In genomic region chr2:33135645-33136044, GRCh38 we compare ENCODE assay signal across 16 cellular contexts.
A peak's percentile ranks its signal among the peaks of the same experiment; 100 is the strongest.
DNase-seq lines count a peak whose midpoint lies in the region; ATAC-seq and TF ChIP-seq lines count a peak whose summit lies in the region.
"Had no signal": no experiment of that assay in that cellular context is flagged by ENCODE, and none has a peak within 500 bp of the region (broad histone marks: within the 10 kb centered on the region; RNA-seq: fewer than 3 reads in every experiment).

No MANE protein-coding gene starts in this region.

- intact Hi-C loops in lower lobe of right lung (cut with DNase I) = no loop called here
- intact Hi-C loops in testis (cut with DNase I; ENCODE audit: low total_unique reads) = no loop called here

- H3K9me3 ChIP-seq in MG63 (no peaks in the 10 kb centered on the region), lower lobe of right lung (no peaks in the 10 kb centered on the region), testis (no peaks in the 10 kb centered on the region)
- H3K9me3 ChIP-seq: pancreas had no signal

- 43 to 59% methylated on average over 4 of the region's 4 CpGs for WGBS in testis, 2 donors

- no peak for TF ChIP-seq POLR2A in testis (IDR thresholded peaks at IDR 0.05)

- no peaks in the 10 kb centered on the region for H3K27me3 ChIP-seq in MG63
- no peaks in the 10 kb centered on the region for H3K27me3 ChIP-seq in lower lobe of right lung (ENCODE audit: low read depth)
- H3K27me3 ChIP-seq in testis = no peaks in the 10 kb centered on the region
- H3K27me3 ChIP-seq: pancreas had no signal

- TF ChIP-seq CTCF in cardiac fibroblast (IDR thresholded peaks at IDR 0.05; ENCODE audit: low read depth, low read length) (no peak), lower lobe of right lung (IDR thresholded peaks at IDR 0.05) (no peak), testis (IDR thresholded peaks at IDR 0.05) (no peak)

- peak overlapping the region; percentile 79 for H3K27ac ChIP-seq in lower lobe of right lung
- H3K27ac ChIP-seq in testis = peak overlapping the region; percentile 50 to 65

- H3K4me1 ChIP-seq in lower lobe of right lung (peaks cover 16% of the 10 kb centered on the region), testis (no peaks in the 10 kb centered on the region)
- H3K4me1 ChIP-seq: pancreas had no signal

- CTCF ChIA-PET in HEK293T (lab: Yijun Ruan, JAX) = interaction anchor here (0.6 kb wide), 1 partner anchor 637 kb away, joined by 3 read pairs; no protein-coding TSS in a partner anchor

- ATAC-seq in lower lobe of right lung (no peak), HG03354 (IDR thresholded peaks at IDR 0.05; ENCODE audit: poor library complexity, severe bottlenecking, unreplicated experiment) (no peak), HG02571 (IDR thresholded peaks at IDR 0.05; ENCODE audit: unreplicated experiment) (no peak)
- ATAC-seq: left lobe of liver; pancreas; stimulated activated naive CD8-positive, alpha-beta T cell treated with anti-CD3 and anti-CD28 coated beads, Interleukin-15, Interleukin-2, amounts not matched to agents 100 U/mL and 50 U/mL, for 24 hours; T-helper 17 cell had no signal

- H3K36me3 ChIP-seq in MG63 (peaks cover 4% of the 10 kb centered on the region), lower lobe of right lung (no peaks in the 10 kb centered on the region), testis (ENCODE audit: low read depth, missing control alignments) (no peaks in the 10 kb centered on the region)
- H3K36me3 ChIP-seq: pancreas had no signal

- H3K4me3 ChIP-seq in MG63 (peak overlapping the region; percentile 52), cardiac fibroblast (replicated peaks in 1 of 2; ENCODE audit: low read depth in 2 of 2, low read length in 2 of 2) (peak overlapping the region; percentile 55 to 82), lower lobe of right lung (peak overlapping the region; percentile 33), testis (peak overlapping the region; percentile 33 to 38)
- H3K4me3 ChIP-seq: pancreas had no signal

- POLR2A ChIA-PET in HEK293T (lab: Yijun Ruan, JAX) = no interaction called here

- no peak for DNase-seq in MG63
- peak; percentile 54 to 61 for DNase-seq in cardiac fibroblast (ENCODE audit: low read depth in 2 of 2)
- DNase-seq in lower lobe of right lung = no peak
- DNase-seq in testis = no peak
- DNase-seq in HEK293T (ENCODE audit: extremely low spot score) = no peak
- DNase-seq in GF-D8 (lab: John Stamatoyannopoulos, UW) = no peak
- DNase-seq: activated effector memory CD4-positive, alpha-beta T cell treated with Interleukin-2 at 50 U/mL for 16 hours; CD4-positive, alpha-beta T cell; cerebellar nuclear complex; pancreas; stimulated activated CD4-positive, alpha-beta T cell treated with anti-CD3 and anti-CD28 coated beads, Interleukin-4, amount 100 ng/mL, for 4 hours; stimulated activated naive CD8-positive, alpha-beta T cell treated with anti-CD3 and anti-CD28 coated beads, Interleukin-15, Interleukin-2, amounts not matched to agents 100 U/mL and 50 U/mL, for 24 hours; T-helper 17 cell had no signal

TF ChIP-seq in HEK293T, 16 proteins besides CTCF, POLR2A, EP300 and RAD21:
- TF ChIP-seq ZNF384 (IDR thresholded peaks at IDR 0.05) (no peak), ARNT (IDR thresholded peaks at IDR 0.05) (no peak)
TF ChIP-seq in HEK293T: peak in this region for 0.

Comparison
In these comparisons a context has a peak if more than half of its experiments do, and no peak if none do; other contexts are left out.
1. DNase-seq: peak in cardiac fibroblast (2 of 2); none in MG63 (single experiment), lower lobe of right lung (single experiment), testis (single experiment), HEK293T (single experiment) and GF-D8 (single experiment).
2. Peak in every context shown above with its lines, with median percentiles within 50 percentile points of each other: H3K4me3 ChIP-seq.